ENCODE assay signal across 21 cellular contexts in genomic region chr2:15763106-15763821, GRCh38.
"Had no signal": no experiment of that assay in that cellular context is flagged by ENCODE, and none has a peak within 500 bp of the region (broad histone marks: within the 10 kb centered on the region; RNA-seq: fewer than 3 reads in every experiment).

No MANE protein-coding gene starts in this region.

- H3K27ac ChIP-seq: breast epithelium, colonic mucosa, esophagus squamous epithelium, gastrocnemius medialis, stomach, suprapubic skin, uterus had no signal

- ATAC-seq: activated CD4-positive, alpha-beta T cell treated with anti-CD3 and anti-CD28 coated beads for 36 hours; activated T-cell treated with anti-CD3 and anti-CD28 coated beads, Interleukin-2, amount 50 U/mL, for 72 hours; gastrocnemius medialis; stimulated activated effector memory CD8-positive, alpha-beta T cell treated with anti-CD3 and anti-CD28 coated beads, Interleukin-12 subunit alpha, Interleukin-12 subunit beta, amount 100 ng/mL, for 72 hours; T-helper 17 cell had no signal

- H3K4me1 ChIP-seq: breast epithelium, colonic mucosa, esophagus squamous epithelium, gastrocnemius medialis, stomach, suprapubic skin, uterus had no signal

- H3K36me3 ChIP-seq: breast epithelium, colonic mucosa, esophagus squamous epithelium, gastrocnemius medialis, stomach, suprapubic skin, tibial nerve, uterus had no signal

- H3K27me3 ChIP-seq: breast epithelium, colonic mucosa, esophagus squamous epithelium, gastrocnemius medialis, stomach, suprapubic skin, tibial nerve, uterus had no signal

- H3K9me3 ChIP-seq: breast epithelium, colonic mucosa, esophagus squamous epithelium, gastrocnemius medialis, suprapubic skin, uterus had no signal

- DNase-seq: activated B cell treated with CpG ODN at 0.5 μM for 24 hours; activated CD4-positive, alpha-beta T cell treated with anti-CD3 and anti-CD28 coated beads for 36 hours; activated CD4-positive, alpha-beta T cell treated with anti-CD3 and anti-CD28 coated beads, Interleukin-2, amount 50 U/mL, for 48 hours; activated effector memory CD4-positive, alpha-beta T cell treated with Interleukin-2 at 50 U/mL for 16 hours; activated naive CD4-positive, alpha-beta T cell treated with anti-CD3 and anti-CD28 coated beads for 36 hours; activated naive CD8-positive, alpha-beta T cell treated with anti-CD3 and anti-CD28 coated beads, Interleukin-2, amount 10 ng/mL, durations not matched to agents 7 days and 5 days; activated T-cell treated with anti-CD3 and anti-CD28 coated beads, Interleukin-2, amount 50 U/mL, for 72 hours; amniotic stem cell; colonic mucosa; esophagus squamous epithelium; gastrocnemius medialis; hippocampal formation; retina; stimulated activated CD4-positive, alpha-beta T cell treated with anti-CD3 and anti-CD28 coated beads, Interleukin-2, amount 100 ng/mL, for 24 hours; stomach; T-helper 17 cell; uterus had no signal

- H3K4me3 ChIP-seq: breast epithelium, colonic mucosa, esophagus squamous epithelium, gastrocnemius medialis, stomach, suprapubic skin, tibial nerve, uterus had no signal
